Comparison of ENCODE assay signal across 15 cellular contexts in the genomic region with DNA sequence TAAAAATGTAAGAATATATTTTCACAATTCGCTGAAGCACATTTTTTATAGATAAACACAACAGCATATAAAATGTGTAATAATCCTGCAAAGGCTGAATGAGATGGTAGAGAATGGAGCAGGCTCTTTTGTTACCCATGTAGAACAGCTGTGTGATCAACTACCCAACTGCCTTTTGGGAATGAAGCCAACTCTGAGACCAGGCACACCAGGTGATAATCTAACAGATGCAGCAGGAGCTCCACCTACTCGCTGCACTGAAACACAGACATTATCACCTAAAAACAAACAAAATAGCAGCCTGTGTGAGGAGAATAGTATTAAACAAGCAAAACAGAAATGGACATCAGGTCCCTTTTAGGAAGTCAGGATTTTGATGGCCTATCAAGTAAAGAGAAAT.
DNase-seq lines count a peak whose midpoint lies in the region; ATAC-seq and TF ChIP-seq lines count a peak whose summit lies in the region.
"Had no signal": no experiment of that assay in that cellular context is flagged by ENCODE, and none has a peak within 500 bp of the region (broad histone marks: within the 10 kb centered on the region; RNA-seq: fewer than 3 reads in every experiment).

No MANE protein-coding gene starts in this region.

- no peaks in the 10 kb centered on the region for H3K4me1 ChIP-seq in body of pancreas
- H3K4me1 ChIP-seq: tibial nerve had no signal

- no peak for TF ChIP-seq POLR2A in body of pancreas (IDR thresholded peaks at IDR 0.05)

- DNase-seq in D341Med (ENCODE audit: low spot score) (peak; percentile 70), NCI-H1417 treated with DMSO at 0.1 percent for 48 hours (lab: John Stamatoyannopoulos, UW) (peak; percentile 100), NCI-H345 treated with DMSO at 0.1 percent for 48 hours (lab: John Stamatoyannopoulos, UW; ENCODE audit: unreplicated experiment) (peak; percentile 94), body of pancreas (peak; percentile 21 to 39 (median 33))
- no peak for DNase-seq in stimulated activated CD4-positive, alpha-beta T cell treated with anti-CD3 and anti-CD28 coated beads, Interleukin-4, amount 100 ng/mL, for 24 hours
- DNase-seq: activated CD8-positive, alpha-beta memory T cell treated with anti-CD3 and anti-CD28 coated beads, Interleukin-2, amount 50 U/mL, for 4 hours; caudate nucleus; glutamatergic neuron; kidney glomerular epithelial cell; NK-92 treated with Interleukin-12 subunit alpha and Interleukin-12 subunit beta, amount 100 ng/mL, for 24 hours; posterior cingulate gyrus had no signal

- H3K27me3 ChIP-seq in body of pancreas = no peaks in the 10 kb centered on the region
- H3K27me3 ChIP-seq: tibial nerve had no signal

- intact Hi-C loops in body of pancreas (cut with DNase I) = no loop called here

- no peak overlapping the region for H3K4me3 ChIP-seq in body of pancreas
- H3K4me3 ChIP-seq: tibial nerve had no signal

- 46% methylated on average over 2 of the region's 2 CpGs for WGBS in body of pancreas, 2 donors

- H3K27ac ChIP-seq in body of pancreas = no peak overlapping the region
- H3K27ac ChIP-seq: tibial nerve had no signal

- ATAC-seq in body of pancreas = peak; percentile 64
- no peak for ATAC-seq in GM21786 (IDR thresholded peaks at IDR 0.05; ENCODE audit: unreplicated experiment)
- ATAC-seq in GM21447 (IDR thresholded peaks at IDR 0.05; ENCODE audit: unreplicated experiment) = no peak
- no peak for ATAC-seq in GM21423 (IDR thresholded peaks at IDR 0.05; ENCODE audit: unreplicated experiment)

- no peaks in the 10 kb centered on the region for H3K36me3 ChIP-seq in body of pancreas (replicated peaks in 1 of 2; ENCODE audit: insufficient read depth in 1 of 2, low read depth in 2 of 2)
- H3K36me3 ChIP-seq: tibial nerve had no signal

- no peak for TF ChIP-seq CTCF in body of pancreas (IDR thresholded peaks at IDR 0.05)

- no peaks in the 10 kb centered on the region for H3K9me3 ChIP-seq in body of pancreas
